In genomic region chr17:75799402-75799801, GRCh38 we compare ENCODE assay signal across 10 cellular contexts.
"Had no signal": no experiment of that assay in that cellular context is flagged by ENCODE, and none has a peak within 500 bp of the region (broad histone marks: within the 10 kb centered on the region; RNA-seq: fewer than 3 reads in every experiment).

No MANE protein-coding gene starts in this region.

- H3K36me3 Mint-ChIP-seq: activated naive CD4-positive, alpha-beta T cell treated with anti-CD3 and anti-CD28 coated beads, Interleukin-2, amount 50 U/mL, for 72 hours had no signal

- H3K9me3 ChIP-seq: sigmoid colon had no signal

- H3K27ac ChIP-seq: brain microvascular endothelial cell, foreskin keratinocyte, sigmoid colon had no signal

- H3K4me3 ChIP-seq: sigmoid colon had no signal

- H3K4me3 Mint-ChIP-seq: T-helper 2 cell treated with Interferon-gamma antibody and Interleukin-4, amounts not matched to agents 5 μg/mL and 100 μg/mL, for 36 hours had no signal

- H3K27ac Mint-ChIP-seq: activated naive CD4-positive, alpha-beta T cell treated with anti-CD3 and anti-CD28 coated beads, Interleukin-2, amount 50 U/mL, for 72 hours; activated T-helper 2 cell treated with anti-CD3 and anti-CD28 coated beads, Interferon-gamma antibody, Interleukin-2, Interleukin-4, amounts not matched to agents 10 μg/mL and 5 μg/mL and 100 μg/mL, durations not matched to agents 14 hours and 24 hours and 36 hours; T-helper 2 cell treated with Interferon-gamma antibody and Interleukin-4, amounts not matched to agents 5 μg/mL and 100 μg/mL, for 36 hours had no signal

- ATAC-seq: activated CD4-positive, CD25-positive, alpha-beta regulatory T cell treated with anti-CD3 and anti-CD28 coated beads, Interleukin-2, amount 50 U/mL, for 24 hours; activated naive CD4-positive, alpha-beta T cell treated with anti-CD3 and anti-CD28 coated beads, Interleukin-2, amount 50 U/mL, for 72 hours; foreskin keratinocyte had no signal

- H3K9me3 Mint-ChIP-seq: activated naive CD4-positive, alpha-beta T cell treated with anti-CD3 and anti-CD28 coated beads, Interleukin-2, amount 50 U/mL, for 72 hours; activated T-helper 2 cell treated with anti-CD3 and anti-CD28 coated beads, Interferon-gamma antibody, Interleukin-2, Interleukin-4, amounts not matched to agents 10 μg/mL and 5 μg/mL and 100 μg/mL, durations not matched to agents 14 hours and 24 hours and 36 hours; T-helper 2 cell treated with Interferon-gamma antibody and Interleukin-4, amounts not matched to agents 5 μg/mL and 100 μg/mL, for 36 hours had no signal

- H3K27me3 ChIP-seq: brain microvascular endothelial cell, foreskin keratinocyte, sigmoid colon had no signal

- DNase-seq: activated CD4-positive, alpha-beta T cell treated with anti-CD3 and anti-CD28 coated beads, Interleukin-2, amount 50 U/mL, for 1 hour; brain microvascular endothelial cell; effector CD8-positive, alpha-beta T cell; foreskin keratinocyte; sigmoid colon; stimulated activated CD4-positive, alpha-beta T cell treated with anti-CD3 and anti-CD28 coated beads, Interleukin-1b, Interleukin-23, amount 100 ng/mL, for 48 hours had no signal

- H3K4me1 ChIP-seq: foreskin keratinocyte, sigmoid colon had no signal
